ENCODE assay signal across 1 cellular context in the genomic region with DNA sequence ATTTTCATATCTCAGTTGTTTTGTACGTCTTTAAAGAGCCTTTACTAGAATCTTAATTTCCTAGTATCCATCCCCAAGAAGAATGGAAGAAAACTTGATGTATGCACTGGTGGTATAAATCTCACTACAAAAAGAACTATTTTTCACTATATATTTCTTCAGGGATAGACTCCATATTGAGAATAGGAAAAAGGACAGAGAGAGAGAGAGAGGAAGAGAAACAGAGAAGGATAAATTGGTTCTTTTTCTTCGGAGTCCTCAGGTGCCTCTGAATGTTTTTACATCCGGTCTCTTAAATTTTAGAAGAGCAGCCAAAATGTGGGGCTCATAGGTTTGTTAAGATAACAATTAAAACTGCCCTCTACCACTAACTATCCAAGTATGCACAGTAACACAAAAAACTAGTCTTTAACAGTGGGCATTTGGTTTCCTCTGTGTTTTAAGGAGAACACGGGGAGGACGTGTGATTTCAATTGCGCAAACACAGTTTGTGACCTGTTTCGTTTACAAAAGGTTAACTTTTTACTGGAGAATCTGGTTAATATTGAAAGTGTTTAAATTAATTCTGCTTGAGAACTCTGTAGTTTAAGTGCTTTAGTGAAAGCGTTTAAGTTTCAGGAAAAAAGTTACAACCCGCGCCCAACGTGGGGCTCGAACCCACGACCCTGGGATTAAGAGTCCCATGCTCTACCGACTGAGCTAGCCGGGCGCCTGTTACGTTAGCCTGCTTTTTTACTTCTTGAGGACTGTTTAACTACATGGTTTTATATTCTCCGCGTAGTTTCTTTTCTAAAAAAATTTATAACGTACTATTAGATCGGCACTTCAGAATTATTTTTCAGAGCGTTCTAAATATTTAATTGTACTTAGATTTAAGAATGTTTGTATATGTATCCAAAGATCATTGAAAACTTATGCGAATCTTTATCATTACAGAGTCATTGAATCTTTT.
TF ChIP-seq lines count a peak whose summit lies in the region.

No MANE protein-coding gene starts in this region.

TF ChIP-seq in HepG2, 621 proteins besides CTCF, POLR2A, EP300 and RAD21 (continued from another document and continues in another):
- TF ChIP-seq, protein P1, sequence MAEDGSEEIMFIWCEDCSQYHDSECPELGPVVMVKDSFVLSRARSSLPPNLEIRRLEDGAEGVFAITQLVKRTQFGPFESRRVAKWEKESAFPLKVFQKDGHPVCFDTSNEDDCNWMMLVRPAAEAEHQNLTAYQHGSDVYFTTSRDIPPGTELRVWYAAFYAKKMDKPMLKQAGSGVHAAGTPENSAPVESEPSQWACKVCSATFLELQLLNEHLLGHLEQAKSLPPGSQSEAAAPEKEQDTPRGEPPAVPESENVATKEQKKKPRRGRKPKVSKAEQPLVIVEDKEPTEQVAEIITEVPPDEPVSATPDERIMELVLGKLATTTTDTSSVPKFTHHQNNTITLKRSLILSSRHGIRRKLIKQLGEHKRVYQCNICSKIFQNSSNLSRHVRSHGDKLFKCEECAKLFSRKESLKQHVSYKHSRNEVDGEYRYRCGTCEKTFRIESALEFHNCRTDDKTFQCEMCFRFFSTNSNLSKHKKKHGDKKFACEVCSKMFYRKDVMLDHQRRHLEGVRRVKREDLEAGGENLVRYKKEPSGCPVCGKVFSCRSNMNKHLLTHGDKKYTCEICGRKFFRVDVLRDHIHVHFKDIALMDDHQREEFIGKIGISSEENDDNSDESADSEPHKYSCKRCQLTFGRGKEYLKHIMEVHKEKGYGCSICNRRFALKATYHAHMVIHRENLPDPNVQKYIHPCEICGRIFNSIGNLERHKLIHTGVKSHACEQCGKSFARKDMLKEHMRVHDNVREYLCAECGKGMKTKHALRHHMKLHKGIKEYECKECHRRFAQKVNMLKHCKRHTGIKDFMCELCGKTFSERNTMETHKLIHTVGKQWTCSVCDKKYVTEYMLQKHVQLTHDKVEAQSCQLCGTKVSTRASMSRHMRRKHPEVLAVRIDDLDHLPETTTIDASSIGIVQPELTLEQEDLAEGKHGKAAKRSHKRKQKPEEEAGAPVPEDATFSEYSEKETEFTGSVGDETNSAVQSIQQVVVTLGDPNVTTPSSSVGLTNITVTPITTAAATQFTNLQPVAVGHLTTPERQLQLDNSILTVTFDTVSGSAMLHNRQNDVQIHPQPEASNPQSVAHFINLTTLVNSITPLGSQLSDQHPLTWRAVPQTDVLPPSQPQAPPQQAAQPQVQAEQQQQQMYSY (CRISPR knock-in tag; IDR thresholded peaks at IDR 0.05) = no peak
- TF ChIP-seq IRX3 (CRISPR knock-in tag; IDR thresholded peaks at IDR 0.05; ENCODE audit: borderline replicate concordance, low read depth) = no peak
- peak; percentile 46; the same call in 1 of the 2 replicates for TF ChIP-seq SAP130 (CRISPR knock-in tag; IDR thresholded peaks at IDR 0.05; ENCODE audit: low read depth)
- TF ChIP-seq FOXA1 (IDR thresholded peaks at IDR 0.05) = no peak
- TF ChIP-seq FOXA1 (CRISPR knock-in tag; IDR thresholded peaks at IDR 0.05) = no peak
- TF ChIP-seq, protein P2, sequence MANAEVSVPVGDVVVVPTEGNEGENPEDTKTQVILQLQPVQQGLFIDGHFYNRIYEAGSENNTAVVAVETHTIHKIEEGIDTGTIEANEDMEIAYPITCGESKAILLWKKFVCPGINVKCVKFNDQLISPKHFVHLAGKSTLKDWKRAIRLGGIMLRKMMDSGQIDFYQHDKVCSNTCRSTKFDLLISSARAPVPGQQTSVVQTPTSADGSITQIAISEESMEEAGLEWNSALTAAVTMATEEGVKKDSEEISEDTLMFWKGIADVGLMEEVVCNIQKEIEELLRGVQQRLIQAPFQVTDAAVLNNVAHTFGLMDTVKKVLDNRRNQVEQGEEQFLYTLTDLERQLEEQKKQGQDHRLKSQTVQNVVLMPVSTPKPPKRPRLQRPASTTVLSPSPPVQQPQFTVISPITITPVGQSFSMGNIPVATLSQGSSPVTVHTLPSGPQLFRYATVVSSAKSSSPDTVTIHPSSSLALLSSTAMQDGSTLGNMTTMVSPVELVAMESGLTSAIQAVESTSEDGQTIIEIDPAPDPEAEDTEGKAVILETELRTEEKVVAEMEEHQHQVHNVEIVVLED (CRISPR knock-in tag; IDR thresholded peaks at IDR 0.05; ENCODE audit: borderline replicate concordance) = no peak
- TF ChIP-seq CREBL2 (CRISPR knock-in tag; IDR thresholded peaks at IDR 0.05; ENCODE audit: borderline replicate concordance) = no peak
- TF ChIP-seq ZNF550 (CRISPR knock-in tag; IDR thresholded peaks at IDR 0.05; ENCODE audit: borderline replicate concordance) = no peak
- TF ChIP-seq FOXA3 (CRISPR knock-in tag; IDR thresholded peaks at IDR 0.05) = peak; percentile 26; the same call in 1 of the 2 replicates
- no peak for TF ChIP-seq ZNF768 (CRISPR knock-in tag; IDR thresholded peaks at IDR 0.05)
- no peak for TF ChIP-seq ZBED4 (CRISPR knock-in tag; IDR thresholded peaks at IDR 0.05; ENCODE audit: borderline replicate concordance)
- TF ChIP-seq, protein P3, sequence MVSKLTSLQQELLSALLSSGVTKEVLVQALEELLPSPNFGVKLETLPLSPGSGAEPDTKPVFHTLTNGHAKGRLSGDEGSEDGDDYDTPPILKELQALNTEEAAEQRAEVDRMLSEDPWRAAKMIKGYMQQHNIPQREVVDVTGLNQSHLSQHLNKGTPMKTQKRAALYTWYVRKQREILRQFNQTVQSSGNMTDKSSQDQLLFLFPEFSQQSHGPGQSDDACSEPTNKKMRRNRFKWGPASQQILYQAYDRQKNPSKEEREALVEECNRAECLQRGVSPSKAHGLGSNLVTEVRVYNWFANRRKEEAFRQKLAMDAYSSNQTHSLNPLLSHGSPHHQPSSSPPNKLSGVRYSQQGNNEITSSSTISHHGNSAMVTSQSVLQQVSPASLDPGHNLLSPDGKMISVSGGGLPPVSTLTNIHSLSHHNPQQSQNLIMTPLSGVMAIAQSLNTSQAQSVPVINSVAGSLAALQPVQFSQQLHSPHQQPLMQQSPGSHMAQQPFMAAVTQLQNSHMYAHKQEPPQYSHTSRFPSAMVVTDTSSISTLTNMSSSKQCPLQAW (CRISPR knock-in tag; IDR thresholded peaks at IDR 0.05) = no peak
- TF ChIP-seq ZMYM2 (CRISPR knock-in tag; IDR thresholded peaks at IDR 0.05) = no peak
- TF ChIP-seq ZNF234 (CRISPR knock-in tag; conservative IDR thresholded peaks at IDR 0.05) = no peak
- no peak for TF ChIP-seq HNRNPUL1 (IDR thresholded peaks at IDR 0.05; ENCODE audit: low read depth, low read length)
- TF ChIP-seq ZMAT3 (CRISPR knock-in tag; conservative IDR thresholded peaks at IDR 0.05) = no peak
- TF ChIP-seq RXRB (CRISPR knock-in tag; IDR thresholded peaks at IDR 0.05; ENCODE audit: borderline replicate concordance) = peak; percentile 45; the same call in 1 of the 2 replicates
- peak; percentile 42; the same call in 1 of the 2 replicates for TF ChIP-seq THAP11 (CRISPR knock-in tag; IDR thresholded peaks at IDR 0.05)
- no peak for TF ChIP-seq MED8 (CRISPR knock-in tag; IDR thresholded peaks at IDR 0.05; ENCODE audit: insufficient replicate concordance)
- TF ChIP-seq PLRG1 (conservative IDR thresholded peaks at IDR 0.05) = no peak
- 0 out of 2 replicates have a peak, but pooled peaks have one; percentile 19 for TF ChIP-seq SMYD3 (CRISPR knock-in tag; IDR thresholded peaks at IDR 0.05)
- TF ChIP-seq GATAD2A (CRISPR knock-in tag; IDR thresholded peaks at IDR 0.05) = peak; percentile 65
- TF ChIP-seq ARID2 (CRISPR knock-in tag; IDR thresholded peaks at IDR 0.05; ENCODE audit: borderline replicate concordance) = no peak
- no peak for TF ChIP-seq MLLT10 (CRISPR knock-in tag; IDR thresholded peaks at IDR 0.05)
- TF ChIP-seq SIN3A (IDR thresholded peaks at IDR 0.05; ENCODE audit: borderline replicate concordance, low read depth, low read length) = peak; percentile 68; the same call in 1 of the 2 replicates
- TF ChIP-seq, protein P4, sequence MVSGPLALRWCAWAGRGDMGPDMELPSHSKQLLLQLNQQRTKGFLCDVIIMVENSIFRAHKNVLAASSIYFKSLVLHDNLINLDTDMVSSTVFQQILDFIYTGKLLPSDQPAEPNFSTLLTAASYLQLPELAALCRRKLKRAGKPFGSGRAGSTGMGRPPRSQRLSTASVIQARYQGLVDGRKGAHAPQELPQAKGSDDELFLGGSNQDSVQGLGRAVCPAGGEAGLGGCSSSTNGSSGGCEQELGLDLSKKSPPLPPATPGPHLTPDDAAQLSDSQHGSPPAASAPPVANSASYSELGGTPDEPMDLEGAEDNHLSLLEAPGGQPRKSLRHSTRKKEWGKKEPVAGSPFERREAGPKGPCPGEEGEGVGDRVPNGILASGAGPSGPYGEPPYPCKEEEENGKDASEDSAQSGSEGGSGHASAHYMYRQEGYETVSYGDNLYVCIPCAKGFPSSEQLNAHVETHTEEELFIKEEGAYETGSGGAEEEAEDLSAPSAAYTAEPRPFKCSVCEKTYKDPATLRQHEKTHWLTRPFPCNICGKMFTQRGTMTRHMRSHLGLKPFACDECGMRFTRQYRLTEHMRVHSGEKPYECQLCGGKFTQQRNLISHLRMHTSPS (CRISPR knock-in tag; IDR thresholded peaks at IDR 0.05; ENCODE audit: low read depth) = no peak
- TF ChIP-seq KAT7 (CRISPR knock-in tag; IDR thresholded peaks at IDR 0.05; ENCODE audit: borderline replicate concordance) = no peak
- no peak for TF ChIP-seq ZNF850 (CRISPR knock-in tag; conservative IDR thresholded peaks at IDR 0.05)
- TF ChIP-seq KDM4B (CRISPR knock-in tag; IDR thresholded peaks at IDR 0.05) = no peak
- TF ChIP-seq GTF3A (CRISPR knock-in tag; conservative IDR thresholded peaks at IDR 0.05) = no peak
- TF ChIP-seq, protein P5, sequence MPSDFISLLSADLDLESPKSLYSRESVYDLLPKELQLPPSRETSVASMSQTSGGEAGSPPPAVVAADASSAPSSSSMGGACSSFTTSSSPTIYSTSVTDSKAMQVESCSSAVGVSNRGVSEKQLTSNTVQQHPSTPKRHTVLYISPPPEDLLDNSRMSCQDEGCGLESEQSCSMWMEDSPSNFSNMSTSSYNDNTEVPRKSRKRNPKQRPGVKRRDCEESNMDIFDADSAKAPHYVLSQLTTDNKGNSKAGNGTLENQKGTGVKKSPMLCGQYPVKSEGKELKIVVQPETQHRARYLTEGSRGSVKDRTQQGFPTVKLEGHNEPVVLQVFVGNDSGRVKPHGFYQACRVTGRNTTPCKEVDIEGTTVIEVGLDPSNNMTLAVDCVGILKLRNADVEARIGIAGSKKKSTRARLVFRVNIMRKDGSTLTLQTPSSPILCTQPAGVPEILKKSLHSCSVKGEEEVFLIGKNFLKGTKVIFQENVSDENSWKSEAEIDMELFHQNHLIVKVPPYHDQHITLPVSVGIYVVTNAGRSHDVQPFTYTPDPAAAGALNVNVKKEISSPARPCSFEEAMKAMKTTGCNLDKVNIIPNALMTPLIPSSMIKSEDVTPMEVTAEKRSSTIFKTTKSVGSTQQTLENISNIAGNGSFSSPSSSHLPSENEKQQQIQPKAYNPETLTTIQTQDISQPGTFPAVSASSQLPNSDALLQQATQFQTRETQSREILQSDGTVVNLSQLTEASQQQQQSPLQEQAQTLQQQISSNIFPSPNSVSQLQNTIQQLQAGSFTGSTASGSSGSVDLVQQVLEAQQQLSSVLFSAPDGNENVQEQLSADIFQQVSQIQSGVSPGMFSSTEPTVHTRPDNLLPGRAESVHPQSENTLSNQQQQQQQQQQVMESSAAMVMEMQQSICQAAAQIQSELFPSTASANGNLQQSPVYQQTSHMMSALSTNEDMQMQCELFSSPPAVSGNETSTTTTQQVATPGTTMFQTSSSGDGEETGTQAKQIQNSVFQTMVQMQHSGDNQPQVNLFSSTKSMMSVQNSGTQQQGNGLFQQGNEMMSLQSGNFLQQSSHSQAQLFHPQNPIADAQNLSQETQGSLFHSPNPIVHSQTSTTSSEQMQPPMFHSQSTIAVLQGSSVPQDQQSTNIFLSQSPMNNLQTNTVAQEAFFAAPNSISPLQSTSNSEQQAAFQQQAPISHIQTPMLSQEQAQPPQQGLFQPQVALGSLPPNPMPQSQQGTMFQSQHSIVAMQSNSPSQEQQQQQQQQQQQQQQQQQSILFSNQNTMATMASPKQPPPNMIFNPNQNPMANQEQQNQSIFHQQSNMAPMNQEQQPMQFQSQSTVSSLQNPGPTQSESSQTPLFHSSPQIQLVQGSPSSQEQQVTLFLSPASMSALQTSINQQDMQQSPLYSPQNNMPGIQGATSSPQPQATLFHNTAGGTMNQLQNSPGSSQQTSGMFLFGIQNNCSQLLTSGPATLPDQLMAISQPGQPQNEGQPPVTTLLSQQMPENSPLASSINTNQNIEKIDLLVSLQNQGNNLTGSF (CRISPR knock-in tag; IDR thresholded peaks at IDR 0.05) = no peak
- TF ChIP-seq, protein P6, sequence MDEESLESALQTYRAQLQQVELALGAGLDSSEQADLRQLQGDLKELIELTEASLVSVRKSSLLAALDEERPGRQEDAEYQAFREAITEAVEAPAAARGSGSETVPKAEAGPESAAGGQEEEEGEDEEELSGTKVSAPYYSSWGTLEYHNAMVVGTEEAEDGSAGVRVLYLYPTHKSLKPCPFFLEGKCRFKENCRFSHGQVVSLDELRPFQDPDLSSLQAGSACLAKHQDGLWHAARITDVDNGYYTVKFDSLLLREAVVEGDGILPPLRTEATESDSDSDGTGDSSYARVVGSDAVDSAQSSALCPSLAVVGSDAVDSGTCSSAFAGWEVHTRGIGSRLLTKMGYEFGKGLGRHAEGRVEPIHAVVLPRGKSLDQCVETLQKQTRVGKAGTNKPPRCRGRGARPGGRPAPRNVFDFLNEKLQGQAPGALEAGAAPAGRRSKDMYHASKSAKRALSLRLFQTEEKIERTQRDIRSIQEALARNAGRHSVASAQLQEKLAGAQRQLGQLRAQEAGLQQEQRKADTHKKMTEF (CRISPR knock-in tag; IDR thresholded peaks at IDR 0.05) = peak; percentile 74
- TF ChIP-seq ZNF747 (CRISPR knock-in tag; IDR thresholded peaks at IDR 0.05; ENCODE audit: borderline replicate concordance) = peak; percentile 23; the same call in 1 of the 2 replicates
- TF ChIP-seq ATAD3A (CRISPR knock-in tag; IDR thresholded peaks at IDR 0.05) = no peak
- no peak for TF ChIP-seq ZNF329 (CRISPR knock-in tag; IDR thresholded peaks at IDR 0.05; ENCODE audit: low read depth)
- 0 out of 2 replicates have a peak, but pooled peaks have one; percentile 21 for TF ChIP-seq ZFP1 (CRISPR knock-in tag; IDR thresholded peaks at IDR 0.05)
